9 cellular contexts compared by ENCODE assay signal in the genomic region with DNA sequence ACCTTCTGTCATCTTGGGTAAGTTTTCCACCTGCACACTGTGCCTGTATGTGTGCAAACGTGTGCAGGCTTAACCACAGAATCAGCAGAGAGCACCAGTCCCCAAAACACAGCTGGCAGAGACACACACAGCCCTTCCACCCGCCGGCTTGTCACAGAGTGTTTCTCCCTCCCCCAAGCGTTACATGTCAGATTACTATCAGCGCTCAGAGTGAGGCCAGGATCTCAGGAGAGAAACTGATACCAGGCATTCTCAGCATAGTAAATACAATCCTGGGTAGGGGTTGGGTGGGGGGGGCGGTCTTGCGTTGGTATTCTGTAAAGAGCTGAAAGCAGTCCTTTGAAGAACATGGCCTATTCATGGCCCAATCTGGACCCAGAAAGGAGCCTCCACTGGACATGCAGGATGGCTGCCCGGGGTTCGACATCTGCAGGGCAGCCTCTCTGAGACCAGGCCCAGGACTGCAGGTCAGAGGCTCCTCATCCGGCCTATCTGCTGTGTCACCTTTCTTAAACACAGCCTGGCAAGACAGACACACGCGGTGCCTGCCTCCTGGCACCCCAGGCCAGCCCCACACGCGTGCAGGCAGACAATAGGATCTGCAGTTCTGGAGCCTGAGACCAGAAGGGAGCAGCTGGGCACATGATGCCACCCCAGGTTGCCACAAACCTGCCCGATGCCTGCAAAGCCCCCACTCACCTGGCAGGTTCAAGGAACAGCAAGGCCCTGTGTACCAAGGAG. TPM values are rescaled to one million over a fixed set of nuclear protein-coding genes. Genes with fewer than 3 reads are reported as not detected.
A peak's percentile ranks its signal among the peaks of the same experiment; 100 is the strongest.
DNase-seq lines count a peak whose midpoint lies in the region; ATAC-seq and TF ChIP-seq lines count a peak whose summit lies in the region.
"Had no signal": no experiment of that assay in that cellular context is flagged by ENCODE, and none has a peak within 500 bp of the region (broad histone marks: within the 10 kb centered on the region; RNA-seq: fewer than 3 reads in every experiment).

No MANE protein-coding gene starts in this region.

- H3K27me3 ChIP-seq in skeletal muscle satellite cell (ENCODE audit: control insufficient read depth, insufficient read depth, low read length) = no peaks in the 10 kb centered on the region

- DNase-seq in HFFc6 (no peak), left cardiac atrium (peak; percentile 17), DMS53 treated with DMSO at 0.1 percent for 48 hours (lab: John Stamatoyannopoulos, UW; ENCODE audit: unreplicated experiment) (no peak), NCI-H2029 (lab: John Stamatoyannopoulos, UW) (no peak), GOT3 (lab: John Stamatoyannopoulos, UW) (no peak)
- no peak for DNase-seq in activated T-cell treated with anti-CD3 and anti-CD28 coated beads, Interleukin-2, amount 50 U/mL, for 4 hours
- DNase-seq in stimulated activated CD4-positive, alpha-beta T cell treated with anti-CD3 and anti-CD28 coated beads, Interleukin-2, amount 100 ng/mL, for 24 hours = no peak

- peak overlapping the region; percentile 68 for H3K27ac Mint-ChIP-seq in HFFc6

- peak overlapping the region; percentile 92 for H3K4me3 Mint-ChIP-seq in HFFc6
- peak overlapping the region; percentile 74 for H3K4me3 Mint-ChIP-seq in activated T-cell treated with anti-CD3 and anti-CD28 coated beads, Interleukin-2, amount 50 U/mL, for 4 hours

- H3K36me3 Mint-ChIP-seq in HFFc6 (ENCODE audit: low read depth) = no peaks in the 10 kb centered on the region
- H3K36me3 Mint-ChIP-seq in activated T-cell treated with anti-CD3 and anti-CD28 coated beads, Interleukin-2, amount 50 U/mL, for 4 hours (ENCODE audit: insufficient read depth) = no peaks in the 10 kb centered on the region

- H3K36me3 ChIP-seq in skeletal muscle satellite cell (ENCODE audit: insufficient read depth, low read length) = no peaks in the 10 kb centered on the region

- no peaks in the 10 kb centered on the region for H3K9me3 Mint-ChIP-seq in HFFc6
- no peaks in the 10 kb centered on the region for H3K9me3 Mint-ChIP-seq in activated T-cell treated with anti-CD3 and anti-CD28 coated beads, Interleukin-2, amount 50 U/mL, for 4 hours

- peak overlapping the region; percentile 92 for H3K4me3 ChIP-seq in skeletal muscle satellite cell (ENCODE audit: low read length)
- H3K4me3 ChIP-seq: mucosa of descending colon had no signal

- intact Hi-C loops in left cardiac atrium (cut with DNase I) = loop anchor here in 1 of 2 donors (5.0 kb wide), 1 partner anchor 36 kb away; no protein-coding TSS in a partner anchor

- H3K27me3 Mint-ChIP-seq in HFFc6 (ENCODE audit: insufficient read depth) = peaks cover 6% of the 10 kb centered on the region; the same call in 1 of the 2 replicates
- peaks cover 48% of the 10 kb centered on the region for H3K27me3 Mint-ChIP-seq in activated T-cell treated with anti-CD3 and anti-CD28 coated beads, Interleukin-2, amount 50 U/mL, for 4 hours (ENCODE audit: low read depth)

- peak overlapping the region; percentile 97 for H3K4me2 ChIP-seq in skeletal muscle satellite cell (ENCODE audit: low read length)

- peaks cover 48% of the 10 kb centered on the region for H3K4me1 ChIP-seq in skeletal muscle satellite cell (ENCODE audit: control insufficient read depth, insufficient read depth, low read length)

- H3K9me3 ChIP-seq in skeletal muscle satellite cell (replicated peaks; ENCODE audit: low read length) = no peaks in the 10 kb centered on the region
- H3K9me3 ChIP-seq: mucosa of descending colon had no signal

- TF ChIP-seq CTCF in HFFc6 (IDR thresholded peaks at IDR 0.05) = no peak

- ATAC-seq in activated T-cell treated with anti-CD3 and anti-CD28 coated beads, Interleukin-2, amount 50 U/mL, for 4 hours = no peak
- no peak for ATAC-seq in left cardiac atrium
- ATAC-seq: mucosa of descending colon had no signal

- H3K9ac ChIP-seq in skeletal muscle satellite cell (ENCODE audit: low read depth, low read length) = peak overlapping the region; percentile 82

- peaks cover 54% of the 10 kb centered on the region for H3K4me1 Mint-ChIP-seq in HFFc6 (ENCODE audit: low read depth)
- peaks cover 22% of the 10 kb centered on the region for H3K4me1 Mint-ChIP-seq in activated T-cell treated with anti-CD3 and anti-CD28 coated beads, Interleukin-2, amount 50 U/mL, for 4 hours (ENCODE audit: low read depth)

RNA-seq across cellular contexts. Expression of a gene that starts 1.7 kb away (rescaled TPM):
- 10 to 100 TPM; 32.6 to 42.6 (median 36.7) TPM for total RNA-seq in HFFc6 (2021; fragmentation: NEBNext Ultra II Directional; extraction: Animal tissue kit (Norgen Biotek cat#: 25700))
- total RNA-seq in activated T-cell treated with anti-CD3 and anti-CD28 coated beads, Interleukin-2, amount 50 U/mL, for 4 hours = 1 to 10 TPM; 2.7 to 5.0 (median 4.0) TPM
- total RNA-seq in left cardiac atrium = 10 to 100 TPM; 17.3 to 21.0 TPM
- total RNA-seq in skeletal muscle satellite cell (2012; rRNA removed) = 35.0 and 37.1 TPM in 2 replicates

RNA-seq across cellular contexts. Expression of a gene that starts 55.2 kb away (rescaled TPM):
- total RNA-seq in HFFc6 (2021; fragmentation: NEBNext Ultra II Directional; extraction: Animal tissue kit (Norgen Biotek cat#: 25700)) = not detected
- not detected for total RNA-seq in activated T-cell treated with anti-CD3 and anti-CD28 coated beads, Interleukin-2, amount 50 U/mL, for 4 hours
- not detected for total RNA-seq in left cardiac atrium
- not detected in 2 replicates for total RNA-seq in skeletal muscle satellite cell (2012; rRNA removed)
- total RNA-seq: mucosa of descending colon had no signal
